17 cellular contexts compared by ENCODE assay signal in the genomic region with DNA sequence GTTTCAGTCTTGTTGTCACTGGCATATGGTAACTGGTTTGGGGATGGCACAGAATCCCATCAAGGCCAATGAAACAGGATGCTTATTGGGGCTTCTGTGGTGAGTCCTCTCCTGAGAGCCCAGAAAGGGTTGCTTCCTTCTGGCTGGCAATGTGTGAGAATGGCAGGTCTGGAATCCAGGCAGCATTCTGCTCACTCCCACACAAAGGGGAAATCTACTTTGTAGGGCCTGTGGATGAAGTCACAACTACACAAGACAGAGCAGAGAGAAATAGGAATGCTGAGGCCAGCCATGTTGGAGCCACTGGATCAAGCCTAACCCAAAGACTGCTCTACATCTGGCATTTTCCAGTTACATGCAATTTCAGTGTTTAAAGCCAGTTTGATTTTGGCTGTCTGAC. TPM values are rescaled to one million over a fixed set of nuclear protein-coding genes. Genes with fewer than 3 reads are reported as not detected.
DNase-seq lines count a peak whose midpoint lies in the region; ATAC-seq, FAIRE-seq and TF ChIP-seq lines count a peak whose summit lies in the region.
"Had no signal": no experiment of that assay in that cellular context is flagged by ENCODE, and none has a peak within 500 bp of the region (broad histone marks: within the 10 kb centered on the region; RNA-seq: fewer than 3 reads in every experiment).

No MANE protein-coding gene starts in this region.

- no peak overlapping the region for H3K9ac ChIP-seq in smooth muscle cell (ENCODE audit: low read depth)

- no peaks in the 10 kb centered on the region for H3K9me3 Mint-ChIP-seq in activated CD4-positive, alpha-beta T cell treated with anti-CD3 and anti-CD28 coated beads, Interleukin-2, amount 10 ng/mL, durations not matched to agents 24 days and 14 days
- H3K9me3 Mint-ChIP-seq: H9 had no signal

- H3K4me1 ChIP-seq in RWPE2 (ENCODE audit: insufficient read depth, poor library complexity, severe bottlenecking) (peaks cover 3% of the 10 kb centered on the region), smooth muscle cell (ENCODE audit: low read depth) (peaks cover 13% of the 10 kb centered on the region), pancreas (peaks cover 0 to 18% (median 4%) of the 10 kb centered on the region in 3 donors), testis (peaks cover 28% of the 10 kb centered on the region)

- H4K20me1 ChIP-seq in smooth muscle cell (ENCODE audit: low read depth) = peaks cover 8% of the 10 kb centered on the region

- H3K4me3 Mint-ChIP-seq in activated CD4-positive, alpha-beta T cell treated with anti-CD3 and anti-CD28 coated beads, Interleukin-2, amount 10 ng/mL, durations not matched to agents 24 days and 14 days = no peak overlapping the region

- H3K4me1 Mint-ChIP-seq in activated CD4-positive, alpha-beta T cell treated with anti-CD3 and anti-CD28 coated beads, Interleukin-2, amount 10 ng/mL, durations not matched to agents 24 days and 14 days = peaks cover 35% of the 10 kb centered on the region

- peak; percentile 21 for TF ChIP-seq POLR2A in erythroblast (IDR thresholded peaks at IDR 0.05; ENCODE audit: low read length)
- TF ChIP-seq POLR2A in testis (IDR thresholded peaks at IDR 0.05) = no peak

- ATAC-seq in RWPE2 (ENCODE audit: low read depth) = 0 out of 3 replicates have a peak, but pooled peaks have one; percentile 1
- ATAC-seq in pancreas = no peak
- no peak for ATAC-seq in GM21529 (IDR thresholded peaks at IDR 0.05; ENCODE audit: unreplicated experiment)
- ATAC-seq: gastroesophageal sphincter had no signal

- no peaks in the 10 kb centered on the region for H3K27me3 Mint-ChIP-seq in activated CD4-positive, alpha-beta T cell treated with anti-CD3 and anti-CD28 coated beads, Interleukin-2, amount 10 ng/mL, durations not matched to agents 24 days and 14 days

- intact Hi-C loops in activated CD4-positive, alpha-beta T cell treated with anti-CD3 and anti-CD28 coated beads, Interleukin-2, amount 10 ng/mL, durations not matched to agents 24 days and 14 days (cut with micrococcal nuclease) = no loop called here
- intact Hi-C loops in pancreas (cut with DNase I) (no loop called here), testis (cut with DNase I; ENCODE audit: low total_unique reads) (no loop called here)

- H3K4me3 ChIP-seq in RWPE2 (ENCODE audit: severe bottlenecking) = no peak overlapping the region
- no peak overlapping the region for H3K4me3 ChIP-seq in smooth muscle cell
- H3K4me3 ChIP-seq in pancreas = no peak overlapping the region
- no peak overlapping the region for H3K4me3 ChIP-seq in testis
- H3K4me3 ChIP-seq: gastroesophageal sphincter, SK-N-MC had no signal

- H3K4me2 ChIP-seq in smooth muscle cell = peak overlapping the region; percentile 22

- peaks cover 17% of the 10 kb centered on the region for H3K36me3 ChIP-seq in RWPE2 (ENCODE audit: low read depth)
- H3K36me3 ChIP-seq in smooth muscle cell (ENCODE audit: low read depth) = peaks cover 6% of the 10 kb centered on the region
- peaks cover 0 to 13% (median 4%) of the 10 kb centered on the region in 3 donors for H3K36me3 ChIP-seq in pancreas
- H3K36me3 ChIP-seq in testis (ENCODE audit: low read depth, missing control alignments) = no peaks in the 10 kb centered on the region

- peaks cover 50% of the 10 kb centered on the region for H3K36me3 Mint-ChIP-seq in activated CD4-positive, alpha-beta T cell treated with anti-CD3 and anti-CD28 coated beads, Interleukin-2, amount 10 ng/mL, durations not matched to agents 24 days and 14 days (ENCODE audit: low read depth)

- H3K9me3 ChIP-seq in RWPE2 (ENCODE audit: severe bottlenecking) (no peaks in the 10 kb centered on the region), smooth muscle cell (replicated peaks; ENCODE audit: low read depth) (no peaks in the 10 kb centered on the region), pancreas (no peaks in the 10 kb centered on the region), testis (no peaks in the 10 kb centered on the region)
- H3K9me3 ChIP-seq: gastroesophageal sphincter had no signal

- peaks cover 10% of the 10 kb centered on the region for H3K79me2 ChIP-seq in smooth muscle cell (ENCODE audit: low read depth)

- peak overlapping the region; percentile 48 for H3K27ac Mint-ChIP-seq in activated CD4-positive, alpha-beta T cell treated with anti-CD3 and anti-CD28 coated beads, Interleukin-2, amount 10 ng/mL, durations not matched to agents 24 days and 14 days

- no peak for TF ChIP-seq CTCF in RWPE2 (IDR thresholded peaks at IDR 0.05; ENCODE audit: poor library complexity, severe bottlenecking)
- no peak for TF ChIP-seq CTCF in smooth muscle cell (IDR thresholded peaks at IDR 0.05; ENCODE audit: borderline replicate concordance, insufficient read depth, poor library complexity, severe bottlenecking)
- TF ChIP-seq CTCF in pancreas (IDR thresholded peaks at IDR 0.05) = no peak
- TF ChIP-seq CTCF in testis (IDR thresholded peaks at IDR 0.05) = no peak

- H2AFZ ChIP-seq in smooth muscle cell (ENCODE audit: low read depth) = no peak overlapping the region

- no peak for DNase-seq in activated CD4-positive, alpha-beta T cell treated with anti-CD3 and anti-CD28 coated beads, Interleukin-2, amount 10 ng/mL, durations not matched to agents 24 days and 14 days
- no peak for DNase-seq in activated CD4-positive, alpha-beta T cell treated with anti-CD3 and anti-CD28 coated beads for 1 hour
- DNase-seq in RWPE2 (ENCODE audit: low spot score) (peak; percentile 27), erythroblast (lab: John Stamatoyannopoulos, UW) (no peak), smooth muscle cell (lab: John Stamatoyannopoulos, UW; ENCODE audit: unreplicated experiment) (no peak), pancreas (no peak), testis (no peak)
- DNase-seq: 8988T; effector CD4-positive, alpha-beta T cell; H9; NCI-H1417 treated with DMSO at 0.1 percent for 48 hours; NCI-H446; stimulated activated CD4-positive, alpha-beta T cell treated with anti-CD3 and anti-CD28 coated beads, Interleukin-4, amount 100 ng/mL, for 1 hour had no signal

- H3F3A ChIP-seq in smooth muscle cell (ENCODE audit: low read depth) = peaks cover 42% of the 10 kb centered on the region

- H3K27me3 ChIP-seq in RWPE2 (ENCODE audit: insufficient read depth, poor library complexity, severe bottlenecking) = no peaks in the 10 kb centered on the region
- H3K27me3 ChIP-seq in smooth muscle cell (ENCODE audit: low read depth) = no peaks in the 10 kb centered on the region
- H3K27me3 ChIP-seq in pancreas = no peaks in the 10 kb centered on the region
- H3K27me3 ChIP-seq in testis = no peaks in the 10 kb centered on the region
- H3K27me3 ChIP-seq: gastroesophageal sphincter had no signal

- no peak for FAIRE-seq in pancreas (lab: Jason Lieb, UNC)
- FAIRE-seq: keratinocyte had no signal

- H3K27ac ChIP-seq in RWPE2 (ENCODE audit: poor library complexity, severe bottlenecking) = no peak overlapping the region
- H3K27ac ChIP-seq in smooth muscle cell (ENCODE audit: low read depth) = peak overlapping the region; percentile 74
- H3K27ac ChIP-seq in pancreas = no peak overlapping the region
- no peak overlapping the region for H3K27ac ChIP-seq in testis

RNA-seq across cellular contexts. Expression of a gene that starts 15.7 kb away (rescaled TPM):
- 119 and 120 TPM in 2 replicates for total RNA-seq in activated CD4-positive, alpha-beta T cell treated with anti-CD3 and anti-CD28 coated beads, Interleukin-2, amount 10 ng/mL, durations not matched to agents 24 days and 14 days
- total RNA-seq in smooth muscle cell = 13.7 and 18.7 TPM in 2 replicates
- polyA plus RNA-seq in smooth muscle cell = 10.4 and 14.6 TPM in 2 replicates
- 1 to 10 TPM; 3.3 to 7.2 (median 4.6) TPM for total RNA-seq in pancreas
- 1 to 10 TPM; 2.4 to 4.4 TPM for polyA plus RNA-seq in pancreas
- total RNA-seq in testis = 10 to 100 TPM; 30.5 to 36.8 TPM
- polyA plus RNA-seq in testis (ENCODE audit: insufficient read depth, low read depth, low replicate concordance) = 33.5 TPM

RNA-seq across cellular contexts. Expression of a gene that starts 15.8 kb away (rescaled TPM):
- 65.7 and 68.1 TPM in 2 replicates for total RNA-seq in activated CD4-positive, alpha-beta T cell treated with anti-CD3 and anti-CD28 coated beads, Interleukin-2, amount 10 ng/mL, durations not matched to agents 24 days and 14 days
- total RNA-seq in smooth muscle cell (45.0 and 51.2 TPM in 2 replicates), pancreas (10 to 100 TPM; 10.9 to 20.7 (median 16.8) TPM), testis (10 to 100 TPM; 46.6 to 54.2 TPM)
- polyA plus RNA-seq in smooth muscle cell (35.6 and 44.3 TPM in 2 replicates), pancreas (10 to 100 TPM in 1 of 2 donors, 1 to 10 TPM in 1; 7.3 to 10.3 TPM), testis (ENCODE audit: insufficient read depth, low read depth, low replicate concordance) (31.0 TPM)
